25 cellular contexts compared by ENCODE assay signal in the genomic region with DNA sequence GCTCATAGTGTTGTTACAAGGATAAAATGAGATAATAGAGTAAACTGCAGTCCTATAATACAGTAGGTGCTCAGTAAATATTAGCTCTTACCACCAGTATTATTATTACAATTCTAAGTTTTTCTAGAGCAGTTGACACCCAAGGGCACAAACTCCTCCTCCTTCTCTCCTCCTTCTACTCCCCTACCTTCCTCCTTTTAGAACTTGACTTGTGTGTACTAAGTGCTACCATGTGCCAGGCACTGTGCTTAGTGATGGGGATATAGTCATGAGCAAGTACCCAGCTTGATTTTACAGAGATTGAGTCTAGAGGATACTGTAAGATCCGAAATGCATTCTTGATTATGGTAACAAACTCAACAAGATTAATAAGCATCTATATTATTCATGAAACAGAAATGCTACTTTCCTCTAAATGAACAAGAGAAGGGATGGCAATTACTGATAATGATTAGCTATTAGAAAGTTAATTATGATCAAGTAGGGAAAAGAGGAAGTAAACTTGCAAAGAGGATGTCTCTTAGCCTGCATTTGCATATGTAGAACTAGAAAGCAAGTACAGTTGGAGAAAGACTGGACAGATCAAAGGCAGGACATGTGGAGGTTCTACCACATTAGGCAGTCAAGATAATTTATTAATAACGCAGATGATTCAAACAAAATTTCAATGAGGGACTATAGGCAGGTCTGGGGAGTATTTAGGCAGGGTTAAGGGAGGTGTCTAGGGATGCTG.
"Had no signal": no experiment of that assay in that cellular context is flagged by ENCODE, and none has a peak within 500 bp of the region (broad histone marks: within the 10 kb centered on the region; RNA-seq: fewer than 3 reads in every experiment).

No MANE protein-coding gene starts in this region.

- H3K36me3 ChIP-seq: left lung, neural progenitor cell, right atrium auricular region had no signal

- H3K27ac ChIP-seq: left lung, neural progenitor cell, right atrium auricular region, VCaP had no signal

- FAIRE-seq: astrocyte, bronchial epithelial cell, frontal cortex, kidney had no signal

- DNase-seq: activated CD4-positive, alpha-beta T cell treated with anti-CD3 and anti-CD28 coated beads, Interleukin-2, amount 50 U/mL, for 1 hour; activated CD4-positive, CD25-positive, alpha-beta regulatory T cell treated with anti-CD3 and anti-CD28 coated beads, Interleukin-2, amount 50 U/mL, for 72 hours; activated CD8-positive, alpha-beta memory T cell treated with anti-CD3 and anti-CD28 coated beads for 24 hours; activated CD8-positive, alpha-beta memory T cell treated with anti-CD3 and anti-CD28 coated beads, Interleukin-2, amount 50 U/mL, for 48 hours; activated effector memory CD4-positive, alpha-beta T cell treated with anti-CD3 and anti-CD28 coated beads, Interleukin-2, amount 50 U/mL, for 16 hours; activated T-cell treated with anti-CD3 and anti-CD28 coated beads, Interleukin-2, amount 50 U/mL, for 48 hours; cerebellar nuclear complex; cortex of kidney; effector CD4-positive, alpha-beta T cell; head of caudate nucleus; kidney; left lung; mucosa of descending colon; naive thymus-derived CD4-positive, alpha-beta T cell; stimulated activated CD4-positive, alpha-beta T cell treated with anti-CD3 and anti-CD28 coated beads, Interleukin-12 subunit alpha, Interleukin-12 subunit beta, amount 100 ng/mL, for 4 hours; stimulated activated CD4-positive, alpha-beta T cell treated with anti-CD3 and anti-CD28 coated beads, Interleukin-1b, Interleukin-23, amount 100 ng/mL, for 48 hours; stimulated activated CD8-positive, alpha-beta memory T cell treated with anti-CD3 and anti-CD28 coated beads, Interleukin-4, amount 100 ng/mL, for 48 hours; stimulated activated naive CD8-positive, alpha-beta T cell treated with anti-CD3 and anti-CD28 coated beads, Interleukin-15, Interleukin-2, amounts not matched to agents 100 U/mL and 50 U/mL, for 24 hours; trophoblast cell had no signal

- ATAC-seq: left lung; mucosa of descending colon; naive thymus-derived CD4-positive, alpha-beta T cell; stimulated activated naive CD8-positive, alpha-beta T cell treated with anti-CD3 and anti-CD28 coated beads, Interleukin-15, Interleukin-2, amounts not matched to agents 100 U/mL and 50 U/mL, for 24 hours had no signal

- H3K9ac ChIP-seq: neural progenitor cell had no signal

- H3K4me3 ChIP-seq: left lung, mucosa of descending colon, neural progenitor cell, right atrium auricular region had no signal

- H3K9me3 ChIP-seq: left lung, mucosa of descending colon, right atrium auricular region had no signal

- H2AFZ ChIP-seq: neural progenitor cell had no signal

- H3K4me1 ChIP-seq: left lung, right atrium auricular region had no signal

- H3K27me3 ChIP-seq: left lung, neural progenitor cell, right atrium auricular region had no signal

- H3K4me2 ChIP-seq: neural progenitor cell had no signal
